11 cellular contexts compared by ENCODE assay signal in the genomic region with DNA sequence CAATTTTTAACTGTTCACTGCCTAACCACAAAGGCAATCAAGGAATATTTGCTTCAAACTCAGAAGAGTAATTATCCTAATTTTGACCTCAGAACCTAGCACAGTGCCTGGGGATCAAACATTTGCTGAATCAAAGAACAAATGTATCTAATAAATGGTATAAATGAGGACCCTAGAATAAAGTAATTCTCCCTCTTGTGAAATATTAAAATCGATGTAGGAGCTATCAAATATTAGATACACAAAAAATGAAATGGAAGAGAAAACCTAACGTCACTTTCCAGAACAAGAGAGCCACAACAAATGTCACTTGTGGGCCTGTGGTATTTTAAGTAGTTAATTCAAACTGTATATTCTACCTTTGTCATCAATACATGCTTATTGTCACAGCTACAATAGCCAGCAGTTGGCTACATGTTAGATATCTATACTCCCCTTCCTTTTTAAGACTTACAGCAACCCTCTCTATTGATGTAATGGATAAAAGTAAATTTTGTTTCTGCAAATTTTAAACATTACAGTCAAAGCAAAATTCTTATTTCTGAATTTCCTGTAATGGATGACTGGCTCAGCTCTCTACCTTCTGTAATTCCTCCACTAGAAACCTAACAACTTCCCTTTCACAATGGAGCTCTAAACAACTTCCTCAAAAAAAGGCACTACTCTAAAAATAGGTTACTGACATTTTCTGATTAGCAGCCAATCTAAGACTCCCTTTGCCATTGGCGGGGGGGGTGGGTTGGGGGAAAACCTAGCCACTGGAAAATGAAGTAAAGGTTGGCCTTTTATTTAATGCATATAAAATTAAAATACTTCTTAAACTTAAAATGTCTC. TPM values are rescaled to one million over a fixed set of nuclear protein-coding genes. Genes with fewer than 3 reads are reported as not detected.
DNase-seq lines count a peak whose midpoint lies in the region; ATAC-seq, FAIRE-seq and TF ChIP-seq lines count a peak whose summit lies in the region.
"Had no signal": no experiment of that assay in that cellular context is flagged by ENCODE, and none has a peak within 500 bp of the region (broad histone marks: within the 10 kb centered on the region; RNA-seq: fewer than 3 reads in every experiment).

No MANE protein-coding gene starts in this region.

- CTCF ChIA-PET in PC-9 (lab: Charles Lee), result no interaction called here

- peaks cover 98% of the 10 kb centered on the region for H4K20me1 ChIP-seq in PC-9 (ENCODE audit: insufficient read depth)

- no peak overlapping the region for H2AFZ ChIP-seq in PC-9

- no peaks in the 10 kb centered on the region for H3K9me3 ChIP-seq in PC-9 (ENCODE audit: insufficient read depth, low read depth)
- no peaks in the 10 kb centered on the region for H3K9me3 ChIP-seq in subcutaneous abdominal adipose tissue (ENCODE audit: control insufficient read depth in 5 of 5, low read length in 5 of 5)

- peaks cover 24% of the 10 kb centered on the region; the same call in 1 of the 2 replicates for H3F3A ChIP-seq in PC-9 (ENCODE audit: insufficient read depth, low read depth)

- H3K4me1 Mint-ChIP-seq in activated CD4-positive, alpha-beta T cell treated with anti-CD3 and anti-CD28 coated beads, Interleukin-2, amount 10 ng/mL, durations not matched to agents 24 days and 14 days, result peaks cover 40% of the 10 kb centered on the region

- ATAC-seq in HG03025 (IDR thresholded peaks at IDR 0.05; ENCODE audit: low FRiP score, unreplicated experiment), result no peak

- POLR2A ChIA-PET in PC-9 (lab: Charles Lee; ENCODE audit: unreplicated experiment), result interaction anchor here (0.6 kb wide), 1 partner anchor 285 kb away, joined by 3 read pairs; no protein-coding TSS in a partner anchor

- TF ChIP-seq CTCF in PC-9 (conservative IDR thresholded peaks at IDR 0.05), result no peak

- H3K4me3 ChIP-seq in PC-9 (no peak overlapping the region), subcutaneous abdominal adipose tissue (ENCODE audit: low read depth in 1 of 5, low read length in 5 of 5) (no peak overlapping the region)

- H3K36me3 ChIP-seq in PC-9 (ENCODE audit: low read depth) (no peaks in the 10 kb centered on the region), subcutaneous abdominal adipose tissue (ENCODE audit: control insufficient read depth in 5 of 5, insufficient read depth in 5 of 5, low read length in 5 of 5) (peaks cover 0 to 13% (median 0%) of the 10 kb centered on the region in 5 donors)

- BruUV-seq in PC-9 (replicated peaks; lab: Mats Ljungman, UMichigan), result no TSS peak

- H3K27me3 ChIP-seq in PC-9 (ENCODE audit: insufficient read depth, low read depth) (no peaks in the 10 kb centered on the region), subcutaneous abdominal adipose tissue (ENCODE audit: control insufficient read depth in 5 of 5, insufficient read depth in 4 of 5, low read length in 5 of 5) (no peaks in the 10 kb centered on the region)

- FAIRE-seq in frontal cortex (lab: Jason Lieb, UNC), result no peak

- H3K4me2 ChIP-seq in PC-9, result no peak overlapping the region

- intact Hi-C loops in activated CD4-positive, alpha-beta T cell treated with anti-CD3 and anti-CD28 coated beads, Interleukin-2, amount 10 ng/mL, durations not matched to agents 24 days and 14 days (cut with micrococcal nuclease), result no loop called here
- intact Hi-C loops in PC-9 (cut with micrococcal nuclease; ENCODE audit: unreplicated experiment), result no loop called here

- no peaks in the 10 kb centered on the region for H3K9me2 ChIP-seq in PC-9 (ENCODE audit: insufficient read depth)

- H3K4me1 ChIP-seq in PC-9 (replicated peaks; ENCODE audit: insufficient read depth) (peaks cover 14% of the 10 kb centered on the region), subcutaneous abdominal adipose tissue (ENCODE audit: control insufficient read depth in 5 of 5, insufficient read depth in 5 of 5, low read length in 5 of 5) (peaks cover 0 to 22% (median 13%) of the 10 kb centered on the region in 5 donors)

- H3K27me3 Mint-ChIP-seq in activated CD4-positive, alpha-beta T cell treated with anti-CD3 and anti-CD28 coated beads, Interleukin-2, amount 10 ng/mL, durations not matched to agents 24 days and 14 days, result no peaks in the 10 kb centered on the region

- H3K27ac ChIP-seq in PC-9, result 0 out of 2 replicates have a peak overlapping the region, but pooled peaks have one; percentile 12
- peak overlapping the region; percentile 4 for H3K27ac ChIP-seq in subcutaneous abdominal adipose tissue (ENCODE audit: low read depth, low read length)

- H3K9me3 Mint-ChIP-seq in activated CD4-positive, alpha-beta T cell treated with anti-CD3 and anti-CD28 coated beads, Interleukin-2, amount 10 ng/mL, durations not matched to agents 24 days and 14 days, result no peaks in the 10 kb centered on the region

- H3K27ac Mint-ChIP-seq in activated CD4-positive, alpha-beta T cell treated with anti-CD3 and anti-CD28 coated beads, Interleukin-2, amount 10 ng/mL, durations not matched to agents 24 days and 14 days, result peak overlapping the region; percentile 29

- no peak for DNase-seq in activated CD4-positive, alpha-beta T cell treated with anti-CD3 and anti-CD28 coated beads, Interleukin-2, amount 10 ng/mL, durations not matched to agents 24 days and 14 days
- no peak for DNase-seq in activated CD4-positive, alpha-beta T cell treated with anti-CD3 and anti-CD28 coated beads, Interleukin-2, amount 50 U/mL, for 1 hour
- DNase-seq in PC-9 (no peak), frontal cortex (ENCODE audit: low spot score in 2 of 2) (peak; percentile 19 to 27), T-helper 2 cell (no peak), NCI-H1092 treated with DMSO at 0.1 percent for 48 hours (lab: John Stamatoyannopoulos, UW) (no peak)
- DNase-seq: 8988T, activated gamma-delta T cell, NCI-H1930 had no signal

- peaks cover 98% of the 10 kb centered on the region for H3K79me2 ChIP-seq in PC-9 (ENCODE audit: low read depth)

- H3K36me3 Mint-ChIP-seq in activated CD4-positive, alpha-beta T cell treated with anti-CD3 and anti-CD28 coated beads, Interleukin-2, amount 10 ng/mL, durations not matched to agents 24 days and 14 days (ENCODE audit: low read depth), result peaks cover 42% of the 10 kb centered on the region

- H3K9ac ChIP-seq in subcutaneous abdominal adipose tissue (ENCODE audit: low read length in 5 of 5), result no peak overlapping the region

- peak overlapping the region; percentile 40 for H3K4me3 Mint-ChIP-seq in activated CD4-positive, alpha-beta T cell treated with anti-CD3 and anti-CD28 coated beads, Interleukin-2, amount 10 ng/mL, durations not matched to agents 24 days and 14 days

RNA-seq across cellular contexts. Expression of gene PUM1, which starts 37.6 kb away (rescaled TPM):
- total RNA-seq in activated CD4-positive, alpha-beta T cell treated with anti-CD3 and anti-CD28 coated beads, Interleukin-2, amount 10 ng/mL, durations not matched to agents 24 days and 14 days, result 122 and 132 TPM in 2 replicates
- 99.2 and 117 TPM in 2 replicates for total RNA-seq in PC-9 (2021)
- total RNA-seq in frontal cortex, result 123 TPM

Comparison
In these comparisons a context has a peak if more than half of its experiments do, and no peak if none do; other contexts are left out.
1. DNase-seq: peak in frontal cortex (2 of 2); none in activated CD4-positive, alpha-beta T cell treated with anti-CD3 and anti-CD28 coated beads, Interleukin-2, amount 10 ng/mL, durations not matched to agents 24 days and 14 days (single experiment), activated CD4-positive, alpha-beta T cell treated with anti-CD3 and anti-CD28 coated beads, Interleukin-2, amount 50 U/mL, for 1 hour (single experiment), PC-9 (0 of 2), T-helper 2 cell (0 of 5) and NCI-H1092 treated with DMSO at 0.1 percent for 48 hours (single experiment).